9 cellular contexts compared by ENCODE assay signal in genomic region chr13:114077938-114078335, GRCh38. TPM values are rescaled to one million over a fixed set of nuclear protein-coding genes. Genes with fewer than 3 reads are reported as not detected.
DNase-seq lines count a peak whose midpoint lies in the region; ATAC-seq and TF ChIP-seq lines count a peak whose summit lies in the region.
"Had no signal": no experiment of that assay in that cellular context is flagged by ENCODE, and none has a peak within 500 bp of the region (broad histone marks: within the 10 kb centered on the region; RNA-seq: fewer than 3 reads in every experiment).

No MANE protein-coding gene starts in this region.

- peaks cover 1% of the 10 kb centered on the region for H3K36me3 Mint-ChIP-seq in mesothelial cell of epicardium

- peaks cover 22% of the 10 kb centered on the region for H3K4me1 Mint-ChIP-seq in mesothelial cell of epicardium

- DNase-seq in AG08396 (ENCODE audit: low spot score) (peak; percentile 79), NCI-H1417 treated with DMSO at 0.1 percent for 48 hours (lab: John Stamatoyannopoulos, UW) (peak; percentile 75), epidermal melanocyte (ENCODE audit: insufficient read length, low spot score) (peak; percentile 59), mesothelial cell of epicardium (ENCODE audit: low spot score in 2 of 2, unreplicated experiment in 2 of 2) (peak in 1 of 2 experiments; percentile 24), GDM1 (lab: John Stamatoyannopoulos, UW) (no peak), SHP77 treated with DMSO at 0.1 percent for 48 hours (lab: John Stamatoyannopoulos, UW) (no peak)
- no peak for DNase-seq in activated CD8-positive, alpha-beta memory T cell treated with anti-CD3 and anti-CD28 coated beads for 24 hours

- no peak overlapping the region for H3K4me3 Mint-ChIP-seq in mesothelial cell of epicardium
- H3K4me3 Mint-ChIP-seq: dendritic cell treated with granulocyte-macrophage colony-stimulating factor and Interleukin-4, amounts not matched to agents 40 ng/mL and 50 ng/mL, for 4 days had no signal

- peaks cover 1% of the 10 kb centered on the region for H3K27me3 Mint-ChIP-seq in mesothelial cell of epicardium (ENCODE audit: low read depth)
- H3K27me3 Mint-ChIP-seq: dendritic cell treated with granulocyte-macrophage colony-stimulating factor and Interleukin-4, amounts not matched to agents 40 ng/mL and 50 ng/mL, for 4 days had no signal

- no peaks in the 10 kb centered on the region for H3K9me3 Mint-ChIP-seq in mesothelial cell of epicardium
- H3K9me3 Mint-ChIP-seq: dendritic cell treated with granulocyte-macrophage colony-stimulating factor and Interleukin-4, amounts not matched to agents 40 ng/mL and 50 ng/mL, for 4 days had no signal

- no peak for ATAC-seq in GM18861 (IDR thresholded peaks at IDR 0.05; ENCODE audit: unreplicated experiment)

- H3K27ac Mint-ChIP-seq in mesothelial cell of epicardium, result peak overlapping the region; percentile 80

- no peak for TF ChIP-seq CTCF in mesothelial cell of epicardium (IDR thresholded peaks at IDR 0.05; ENCODE audit: unreplicated experiment)

RNA-seq across cellular contexts. Expression of gene RASA3, which starts 54.5 kb away (rescaled TPM):
- total RNA-seq in mesothelial cell of epicardium, result 13.5 to 14.6 TPM (median 13.7 TPM) in 3 replicates

Comparison
In these comparisons a context has a peak if more than half of its experiments do, and no peak if none do; other contexts are left out.
1. DNase-seq: peak in AG08396 (single experiment), NCI-H1417 treated with DMSO at 0.1 percent for 48 hours (single experiment) and epidermal melanocyte (single experiment); none in GDM1 (single experiment), SHP77 treated with DMSO at 0.1 percent for 48 hours (single experiment) and activated CD8-positive, alpha-beta memory T cell treated with anti-CD3 and anti-CD28 coated beads for 24 hours (single experiment).